Comparison of ENCODE assay signal across 1 cellular context in genomic region chr16:49789617-49790016, GRCh38.
TF ChIP-seq lines count a peak whose summit lies in the region.

No MANE protein-coding gene starts in this region.

TF ChIP-seq in GM23338, 12 proteins besides CTCF, POLR2A, EP300 and RAD21 (continued from another document):
- TF ChIP-seq ETS1 (IDR thresholded peaks at IDR 0.05): no peak
- no peak for TF ChIP-seq REST (IDR thresholded peaks at IDR 0.05; ENCODE audit: unreplicated experiment)
- no peak for TF ChIP-seq ZNF114 (CRISPR knock-in tag; IDR thresholded peaks at IDR 0.05)
- TF ChIP-seq ZNF331 (CRISPR knock-in tag; IDR thresholded peaks at IDR 0.05; ENCODE audit: low read depth): no peak
- no peak for TF ChIP-seq ZNF462 (CRISPR knock-in tag; IDR thresholded peaks at IDR 0.05)
- no peak for TF ChIP-seq CREB1 (CRISPR knock-in tag; IDR thresholded peaks at IDR 0.05; ENCODE audit: low read depth)
- no peak for TF ChIP-seq EZH2 (IDR thresholded peaks at IDR 0.05; ENCODE audit: low read depth, unreplicated experiment)
- TF ChIP-seq NANOG (IDR thresholded peaks at IDR 0.05; ENCODE audit: borderline replicate concordance): no peak
- TF ChIP-seq STAT1 (IDR thresholded peaks at IDR 0.05; ENCODE audit: unreplicated experiment): no peak
TF ChIP-seq in GM23338: peak in this region for 0.
